ENCODE assay signal across 7 cellular contexts in genomic region chr5:140402258-140403074, GRCh38. TPM values are rescaled to one million over a fixed set of nuclear protein-coding genes. Genes with fewer than 3 reads are reported as not detected.
A peak's percentile ranks its signal among the peaks of the same experiment; 100 is the strongest.
DNase-seq lines count a peak whose midpoint lies in the region; ATAC-seq, FAIRE-seq and TF ChIP-seq lines count a peak whose summit lies in the region.

No MANE protein-coding gene starts in this region.

- H3K9ac ChIP-seq in Karpas-422 (ENCODE audit: low read length): peak overlapping the region; percentile 93
- H3K9ac ChIP-seq in iPS-15b (ENCODE audit: low read depth, low read length): peak overlapping the region; percentile 19
- H3K9ac ChIP-seq in smooth muscle cell (ENCODE audit: low read depth): peak overlapping the region; percentile 92

- no peaks in the 10 kb centered on the region for H3K9me2 ChIP-seq in Karpas-422 (replicated peaks; ENCODE audit: insufficient read depth, low read length)

- TF ChIP-seq CTCF in astrocyte of the cerebellum (IDR thresholded peaks at IDR 0.05; ENCODE audit: low read depth, low read length, missing control alignments): no peak
- TF ChIP-seq CTCF in smooth muscle cell (IDR thresholded peaks at IDR 0.05; ENCODE audit: borderline replicate concordance, insufficient read depth, poor library complexity, severe bottlenecking): no peak

- H3K27ac ChIP-seq in Karpas-422 (ENCODE audit: low read length): peak overlapping the region; percentile 79
- H3K27ac ChIP-seq in smooth muscle cell (ENCODE audit: low read depth): peak overlapping the region; percentile 88

- H4K20me1 ChIP-seq in Karpas-422 (ENCODE audit: insufficient read depth, low read depth, low read length) (peaks cover 28% of the 10 kb centered on the region), smooth muscle cell (ENCODE audit: low read depth) (peaks cover 57% of the 10 kb centered on the region)

- ATAC-seq in HG02798 (IDR thresholded peaks at IDR 0.05; ENCODE audit: poor library complexity, unreplicated experiment): no peak

- in situ Hi-C loops in astrocyte of the cerebellum (cut with HindIII; ENCODE audit: low sequenced_read_pairs): no loop called here

- H3K4me2 ChIP-seq in Karpas-422 (ENCODE audit: low read depth, low read length, poor library complexity, severe bottlenecking) (peak overlapping the region; percentile 91), smooth muscle cell (peak overlapping the region; percentile 93)

- FAIRE-seq in GM12892 (lab: Jason Lieb, UNC): no peak

- H3K27me3 ChIP-seq in Karpas-422 (ENCODE audit: low read length) (no peaks in the 10 kb centered on the region), iPS-15b (ENCODE audit: control insufficient read depth, insufficient read depth, low read length) (no peaks in the 10 kb centered on the region), smooth muscle cell (ENCODE audit: low read depth) (no peaks in the 10 kb centered on the region)

- H3F3A ChIP-seq in smooth muscle cell (ENCODE audit: low read depth): peaks cover 4% of the 10 kb centered on the region

- peaks cover 6% of the 10 kb centered on the region; the same call in 1 of the 2 replicates for H3K36me3 ChIP-seq in Karpas-422 (ENCODE audit: insufficient read depth, low read length)
- H3K36me3 ChIP-seq in iPS-15b (ENCODE audit: control insufficient read depth, insufficient read depth, low read length): peaks cover 2% of the 10 kb centered on the region
- H3K36me3 ChIP-seq in smooth muscle cell (ENCODE audit: low read depth): no peaks in the 10 kb centered on the region

- WGBS in smooth muscle cell (ENCODE audit: low lambda C conversion rate): 1% methylated on average over 30 of the region's 36 CpGs

- H3K4me1 ChIP-seq in Karpas-422 (ENCODE audit: low read length): peaks cover 27% of the 10 kb centered on the region
- peaks cover 13% of the 10 kb centered on the region for H3K4me1 ChIP-seq in iPS-15b (ENCODE audit: control insufficient read depth, insufficient read depth, low read length)
- H3K4me1 ChIP-seq in smooth muscle cell (ENCODE audit: low read depth): peaks cover 10% of the 10 kb centered on the region

- H3K9me3 ChIP-seq in Karpas-422 (ENCODE audit: low read length) (no peaks in the 10 kb centered on the region), iPS-15b (ENCODE audit: control insufficient read depth, insufficient read depth, low read length) (no peaks in the 10 kb centered on the region), smooth muscle cell (replicated peaks; ENCODE audit: low read depth) (no peaks in the 10 kb centered on the region)

- no peak overlapping the region for H2AFZ ChIP-seq in Karpas-422 (ENCODE audit: low read length)
- H2AFZ ChIP-seq in smooth muscle cell (ENCODE audit: low read depth): peak overlapping the region; percentile 71

- TF ChIP-seq POLR2A in GM12892 (IDR thresholded peaks at IDR 0.05; ENCODE audit: low read depth, low read length): no peak

- H3K4me3 ChIP-seq in Karpas-422 (ENCODE audit: low read length) (peak overlapping the region; percentile 96), astrocyte of the cerebellum (ENCODE audit: low read depth, low read length) (peak overlapping the region; percentile 98), iPS-15b (ENCODE audit: low read depth, low read length) (peak overlapping the region; percentile 75), smooth muscle cell (peak overlapping the region; percentile 94)

- DNase-seq in GM12892 (ENCODE audit: insufficient read length) (peak; percentile 7), Karpas-422 (peak; percentile 83), T-helper 22 cell (ENCODE audit: low read depth) (peak; percentile 29), astrocyte of the cerebellum (ENCODE audit: low read depth) (peak; percentile 11), smooth muscle cell (lab: John Stamatoyannopoulos, UW; ENCODE audit: unreplicated experiment) (peak; percentile 44)

- H3K79me2 ChIP-seq in Karpas-422 (ENCODE audit: low read length) (peaks cover 85% of the 10 kb centered on the region), smooth muscle cell (ENCODE audit: low read depth) (peaks cover 62% of the 10 kb centered on the region)

RNA-seq across cellular contexts. Expression of gene ANKHD1, which starts 0.8 kb away (rescaled TPM):
- polyA plus RNA-seq in GM12892 (2012; ENCODE audit: missing spikeins): 63.3 TPM
- total RNA-seq in Karpas-422 (2014; rRNA removed; shearing (Covaris generic); ENCODE audit: low replicate concordance): 110 and 119 TPM in 2 replicates
- 45.7 and 56.1 TPM in 2 replicates for total RNA-seq in smooth muscle cell
- 37.9 and 50.0 TPM in 2 replicates for polyA plus RNA-seq in smooth muscle cell

RNA-seq across cellular contexts. Expression of gene SLC4A9, which starts 42.5 kb away (rescaled TPM):
- not detected for polyA plus RNA-seq in GM12892 (2012; ENCODE audit: missing spikeins)
- not detected in 2 replicates for total RNA-seq in Karpas-422 (2014; rRNA removed; shearing (Covaris generic); ENCODE audit: low replicate concordance)
- not detected in 2 replicates for total RNA-seq in smooth muscle cell
- not detected in 2 replicates for polyA plus RNA-seq in smooth muscle cell

RNA-seq across cellular contexts. Expression of gene HBEGF, which starts 56.1 kb away (rescaled TPM):
- 2.1 TPM for polyA plus RNA-seq in GM12892 (2012; ENCODE audit: missing spikeins)
- 1.3 and 1.8 TPM in 2 replicates for total RNA-seq in Karpas-422 (2014; rRNA removed; shearing (Covaris generic); ENCODE audit: low replicate concordance)
- 36.7 and 46.0 TPM in 2 replicates for total RNA-seq in smooth muscle cell
- 33.8 and 37.1 TPM in 2 replicates for polyA plus RNA-seq in smooth muscle cell

Comparison
In these comparisons a context has a peak if more than half of its experiments do, and no peak if none do; other contexts are left out.
1. DNase-seq: peak in every context shown above with its lines; median percentile 83 in Karpas-422; 44 in smooth muscle cell; 29 in T-helper 22 cell; 11 in astrocyte of the cerebellum; 7 in GM12892.
2. H3K9ac ChIP-seq: peak in every context shown above with its lines; median percentile 93 in Karpas-422; 92 in smooth muscle cell; 19 in iPS-15b.
3. RNA of gene HBEGF, which starts 56.1 kb away (total RNA-seq): 36.7 to 46.0 TPM in smooth muscle cell; 1.3 to 1.8 TPM in Karpas-422; every median in the first group is over 10 times any median in the second.
4. Peak in every context shown above with its lines, with median percentiles within 50 percentile points of each other: H3K4me3 ChIP-seq.